ENCODE assay signal across 10 cellular contexts in genomic region chr19:1471514-1472107, GRCh38.
DNase-seq lines count a peak whose midpoint lies in the region; ATAC-seq and TF ChIP-seq lines count a peak whose summit lies in the region.
"Had no signal": no experiment of that assay in that cellular context is flagged by ENCODE, and none has a peak within 500 bp of the region (broad histone marks: within the 10 kb centered on the region; RNA-seq: fewer than 3 reads in every experiment).

No MANE protein-coding gene starts in this region.

- peaks cover 4% of the 10 kb centered on the region; the same call in 1 of the 2 replicates for H3K36me3 ChIP-seq in DOHH2 (ENCODE audit: control insufficient read depth, low read length)
- H3K36me3 ChIP-seq in iPS-15b (ENCODE audit: control insufficient read depth, insufficient read depth, low read length) = peaks cover 5% of the 10 kb centered on the region
- H3K36me3 ChIP-seq: gastrocnemius medialis had no signal

- no peak overlapping the region for H3K9ac ChIP-seq in iPS-15b (ENCODE audit: low read depth, low read length)

- peak overlapping the region; percentile 62 for H3K4me2 ChIP-seq in DOHH2 (ENCODE audit: low read length)

- H3K27me3 ChIP-seq in DOHH2 (ENCODE audit: control insufficient read depth, low read length) = peaks cover 39% of the 10 kb centered on the region
- H3K27me3 ChIP-seq in iPS-15b (ENCODE audit: control insufficient read depth, insufficient read depth, low read length) = peaks cover 47% of the 10 kb centered on the region

- no peaks in the 10 kb centered on the region for H3K9me2 ChIP-seq in DOHH2 (replicated peaks; ENCODE audit: control insufficient read depth, low read length)

- H4K20me1 ChIP-seq in DOHH2 (ENCODE audit: control insufficient read depth, insufficient read depth, low read depth, low read length) = peaks cover 19% of the 10 kb centered on the region; the same call in 1 of the 2 replicates

- no peak for TF ChIP-seq CTCF in DOHH2 (IDR thresholded peaks at IDR 0.05; ENCODE audit: low read depth, low read length, poor library complexity, severe bottlenecking)

- DNase-seq in AG20443 (ENCODE audit: low spot score) (peak; percentile 36), UCSD-AML1 (lab: John Stamatoyannopoulos, UW; ENCODE audit: unreplicated experiment) (peak; percentile 21), NCI-H2081 treated with DMSO at 0.1 percent for 48 hours (lab: John Stamatoyannopoulos, UW) (no peak), hepatic stellate cell (ENCODE audit: low spot score) (no peak), iPS-NIHi7 (ENCODE audit: extremely low spot score) (no peak)
- DNase-seq: gastrocnemius medialis, NCI-H526 treated with DMSO at 0.1 percent for 48 hours had no signal

- peaks cover 23% of the 10 kb centered on the region for H3K4me1 ChIP-seq in DOHH2 (ENCODE audit: control insufficient read depth, low read length)
- H3K4me1 ChIP-seq in iPS-15b (ENCODE audit: control insufficient read depth, insufficient read depth, low read length) = no peaks in the 10 kb centered on the region

- 0 out of 2 replicates have a peak, but pooled peaks cover 4% of the 10 kb centered on the region for H3F3A ChIP-seq in DOHH2 (ENCODE audit: control insufficient read depth, insufficient read depth)

- no peaks in the 10 kb centered on the region for H3K9me3 ChIP-seq in DOHH2 (ENCODE audit: control insufficient read depth, insufficient read depth, low read length)
- no peaks in the 10 kb centered on the region for H3K9me3 ChIP-seq in iPS-15b (ENCODE audit: control insufficient read depth, insufficient read depth, low read length)
- H3K9me3 ChIP-seq: gastrocnemius medialis had no signal

- no peak overlapping the region for H3K27ac ChIP-seq in DOHH2 (ENCODE audit: low read depth, low read length)
- H3K27ac ChIP-seq: gastrocnemius medialis had no signal

- ATAC-seq in GM18858 (IDR thresholded peaks at IDR 0.05; ENCODE audit: unreplicated experiment) = no peak
- ATAC-seq: gastrocnemius medialis had no signal

- peaks cover 9% of the 10 kb centered on the region for H3K79me2 ChIP-seq in DOHH2 (ENCODE audit: control insufficient read depth, low read length)

- H3K4me3 ChIP-seq in DOHH2 (ENCODE audit: low read length) = peak overlapping the region; percentile 53
- H3K4me3 ChIP-seq in iPS-15b (ENCODE audit: low read depth, low read length) = peak overlapping the region; percentile 48

Comparison
In these comparisons a context has a peak if more than half of its experiments do, and no peak if none do; other contexts are left out.
1. DNase-seq: peak in AG20443 (single experiment) and UCSD-AML1 (single experiment); none in NCI-H2081 treated with DMSO at 0.1 percent for 48 hours (single experiment), hepatic stellate cell (single experiment) and iPS-NIHi7 (single experiment).